In genomic region chr2:39938035-39938835, GRCh38 we compare ENCODE assay signal across 12 cellular contexts.
DNase-seq lines count a peak whose midpoint lies in the region; ATAC-seq and TF ChIP-seq lines count a peak whose summit lies in the region.
"Had no signal": no experiment of that assay in that cellular context is flagged by ENCODE, and none has a peak within 500 bp of the region (broad histone marks: within the 10 kb centered on the region; RNA-seq: fewer than 3 reads in every experiment).

No MANE protein-coding gene starts in this region.

- no peak overlapping the region for H3K4me3 ChIP-seq in esophagus muscularis mucosa

- TF ChIP-seq EP300 in esophagus muscularis mucosa (IDR thresholded peaks at IDR 0.05): no peak

- no peak overlapping the region for H3K4me3 Mint-ChIP-seq in chondrocyte (ENCODE audit: unreplicated experiment)
- H3K4me3 Mint-ChIP-seq: natural killer cell had no signal

- H3K27me3 Mint-ChIP-seq in chondrocyte (ENCODE audit: low read depth): peaks cover 1% of the 10 kb centered on the region

- 87% methylated on average over 4 of the region's 4 CpGs for WGBS in esophagus muscularis mucosa

- TF ChIP-seq CTCF in chondrocyte (IDR thresholded peaks at IDR 0.05): no peak
- no peak for TF ChIP-seq CTCF in esophagus muscularis mucosa (IDR thresholded peaks at IDR 0.05)

- H3K4me1 ChIP-seq in esophagus muscularis mucosa: peaks cover 0 to 7% (median 0%) of the 10 kb centered on the region in 4 donors

- peak overlapping the region; percentile 45 for H3K27ac Mint-ChIP-seq in chondrocyte (ENCODE audit: unreplicated experiment)
- H3K27ac Mint-ChIP-seq: natural killer cell had no signal

- H3K36me3 ChIP-seq in esophagus muscularis mucosa: no peaks in the 10 kb centered on the region

- peaks cover 13% of the 10 kb centered on the region for H3K9me3 Mint-ChIP-seq in chondrocyte (ENCODE audit: low read depth)

- no peaks in the 10 kb centered on the region for H3K27me3 ChIP-seq in esophagus muscularis mucosa

- no peaks in the 10 kb centered on the region for H3K36me3 Mint-ChIP-seq in chondrocyte (ENCODE audit: low read depth)
- H3K36me3 Mint-ChIP-seq: natural killer cell had no signal

- no peak for TF ChIP-seq POLR2A in esophagus muscularis mucosa (IDR thresholded peaks at IDR 0.05; ENCODE audit: low read depth)

- peaks cover 31% of the 10 kb centered on the region for H3K4me1 Mint-ChIP-seq in chondrocyte (ENCODE audit: low read depth)
- H3K4me1 Mint-ChIP-seq: natural killer cell had no signal

- H3K27ac ChIP-seq in esophagus muscularis mucosa (replicated peaks in 1 of 4): no peak overlapping the region

- intact Hi-C loops in esophagus muscularis mucosa (cut with DNase I): no loop called here

- no peaks in the 10 kb centered on the region for H3K9me3 ChIP-seq in esophagus muscularis mucosa

- ATAC-seq in HG03520 (IDR thresholded peaks at IDR 0.05; ENCODE audit: unreplicated experiment): no peak
- ATAC-seq: natural killer cell had no signal

- DNase-seq in GM04504 (ENCODE audit: low read depth) (peak; percentile 86), OCI-M1 (lab: John Stamatoyannopoulos, UW) (peak; percentile 73), chondrocyte (ENCODE audit: low spot score) (no peak), putamen (ENCODE audit: low spot score) (peak; percentile 39), COLO829 (ENCODE audit: low spot score) (no peak), NCI-H69 (lab: John Stamatoyannopoulos, UW) (no peak), esophagus muscularis mucosa (ENCODE audit: extremely low spot score) (no peak)
- DNase-seq: MM.1S; natural killer cell; NCI-H526 treated with DMSO at 0.1 percent for 48 hours; stimulated activated naive CD4-positive, alpha-beta T cell had no signal

Comparison
In these comparisons a context has a peak if more than half of its experiments do, and no peak if none do; other contexts are left out.
1. DNase-seq: peak in GM04504 (single experiment), OCI-M1 (single experiment) and putamen (single experiment); none in chondrocyte (single experiment), COLO829 (single experiment), NCI-H69 (single experiment) and esophagus muscularis mucosa (single experiment).